In genomic region chr7:149282331-149282655, GRCh38 we compare ENCODE assay signal across 1 cellular context.
TF ChIP-seq lines count a peak whose summit lies in the region.

No MANE protein-coding gene starts in this region.

TF ChIP-seq in endothelial cell of umbilical vein, 7 proteins besides CTCF, POLR2A, EP300 and RAD21 (continued from another document):
- TF ChIP-seq MAX (IDR thresholded peaks at IDR 0.05; ENCODE audit: insufficient read depth, insufficient read length) (no peak), JUN (IDR thresholded peaks at IDR 0.05; ENCODE audit: borderline replicate concordance, insufficient read depth, insufficient read length, low read depth) (no peak)
